Comparison of ENCODE assay signal across 13 cellular contexts in genomic region chr18:74524097-74524496, GRCh38. TPM values are rescaled to one million over a fixed set of nuclear protein-coding genes. Genes with fewer than 3 reads are reported as not detected.
A peak's percentile ranks its signal among the peaks of the same experiment; 100 is the strongest.
DNase-seq lines count a peak whose midpoint lies in the region; TF ChIP-seq lines count a peak whose summit lies in the region.
"Had no signal": no experiment of that assay in that cellular context is flagged by ENCODE, and none has a peak within 500 bp of the region (broad histone marks: within the 10 kb centered on the region; RNA-seq: fewer than 3 reads in every experiment).

No MANE protein-coding gene starts in this region.

- intact Hi-C loops in CD14-positive monocyte (cut with micrococcal nuclease) (no loop called here), adrenal gland (cut with DNase I) (no loop called here)

- peak overlapping the region; percentile 44 to 74 for H3K4me3 Mint-ChIP-seq in CD14-positive monocyte
- H3K4me3 Mint-ChIP-seq in mesothelial cell of epicardium: no peak overlapping the region
- H3K4me3 Mint-ChIP-seq: B cell, neural crest cell had no signal

- H3K27ac Mint-ChIP-seq in CD14-positive monocyte (peak overlapping the region; percentile 42 to 84 (median 82)), mesothelial cell of epicardium (peak overlapping the region; percentile 67)
- H3K27ac Mint-ChIP-seq: B cell had no signal

- DNase-seq in CD14-positive monocyte (ENCODE audit: low spot score) (no peak), NCI-H1105 (lab: John Stamatoyannopoulos, UW) (peak; percentile 55), adrenal gland (peak in 4 of 7 donors; percentile 30 to 62 (median 41)), mesothelial cell of epicardium (ENCODE audit: low spot score in 2 of 2, unreplicated experiment in 2 of 2) (no peak), iPS-NIHi11 (ENCODE audit: low spot score) (no peak), SK-N-DZ (ENCODE audit: low spot score) (no peak), WERI-Rb-1 (no peak), ecto neural progenitor cell (ENCODE audit: low spot score) (no peak)
- DNase-seq: NCI-H1436 treated with DMSO at 0.1 percent for 48 hours, T-helper 2 cell had no signal

- H3K27me3 Mint-ChIP-seq in CD14-positive monocyte (ENCODE audit: low read depth in 3 of 3) (no peaks in the 10 kb centered on the region), mesothelial cell of epicardium (ENCODE audit: low read depth) (no peaks in the 10 kb centered on the region)
- H3K27me3 Mint-ChIP-seq: B cell had no signal

- H3K4me3 ChIP-seq in adrenal gland (no peak overlapping the region), WERI-Rb-1 (ENCODE audit: low read depth, low read length) (no peak overlapping the region)
- H3K4me3 ChIP-seq: gastroesophageal sphincter had no signal

- H3K9me3 Mint-ChIP-seq in CD14-positive monocyte: no peaks in the 10 kb centered on the region
- H3K9me3 Mint-ChIP-seq in mesothelial cell of epicardium: peaks cover 34% of the 10 kb centered on the region

- H3K36me3 ChIP-seq in adrenal gland (replicated peaks in 1 of 2) (peaks cover 0 to 18% of the 10 kb centered on the region in 2 donors), WERI-Rb-1 (peaks cover 26% of the 10 kb centered on the region)

- 18 to 27% (median 20%) methylated on average over 5 of the region's 5 CpGs for WGBS in adrenal gland, 4 donors

- no peak overlapping the region for H3K27ac ChIP-seq in adrenal gland
- H3K27ac ChIP-seq in WERI-Rb-1: no peak overlapping the region
- H3K27ac ChIP-seq: gastroesophageal sphincter had no signal

- H3K27me3 ChIP-seq in adrenal gland (no peaks in the 10 kb centered on the region), WERI-Rb-1 (ENCODE audit: insufficient read depth, low read depth, severe bottlenecking) (no peaks in the 10 kb centered on the region)
- H3K27me3 ChIP-seq: gastroesophageal sphincter had no signal

- no peaks in the 10 kb centered on the region for H3K4me1 ChIP-seq in adrenal gland (replicated peaks in 1 of 2)
- H3K4me1 ChIP-seq: gastroesophageal sphincter had no signal

- TF ChIP-seq CTCF in CD14-positive monocyte (IDR thresholded peaks at IDR 0.05) (no peak), adrenal gland (IDR thresholded peaks at IDR 0.05) (no peak), mesothelial cell of epicardium (IDR thresholded peaks at IDR 0.05; ENCODE audit: unreplicated experiment) (no peak), WERI-Rb-1 (IDR thresholded peaks at IDR 0.05; ENCODE audit: low read depth, low read length) (no peak)

- no peak for TF ChIP-seq POLR2A in adrenal gland (IDR thresholded peaks at IDR 0.05)

- H3K36me3 Mint-ChIP-seq in CD14-positive monocyte: peaks cover 38 to 39% of the 10 kb centered on the region in 2 donors
- peaks cover 42% of the 10 kb centered on the region for H3K36me3 Mint-ChIP-seq in mesothelial cell of epicardium

- H3K9me3 ChIP-seq in adrenal gland (replicated peaks in 1 of 3) (no peaks in the 10 kb centered on the region), WERI-Rb-1 (ENCODE audit: severe bottlenecking) (no peaks in the 10 kb centered on the region)
- H3K9me3 ChIP-seq: gastroesophageal sphincter had no signal

- H3K4me1 Mint-ChIP-seq in CD14-positive monocyte (peaks cover 19% of the 10 kb centered on the region), mesothelial cell of epicardium (peaks cover 27% of the 10 kb centered on the region)
- H3K4me1 Mint-ChIP-seq: B cell had no signal

RNA-seq across cellular contexts. Expression of gene CNDP1, which starts 10.2 kb away (rescaled TPM):
- polyA plus RNA-seq in CD14-positive monocyte: not detected
- not detected for total RNA-seq in adrenal gland
- polyA plus RNA-seq in adrenal gland: under 1 TPM in 2 of 3 donors, not detected in 1; 0.16 to 0.27 TPM
- total RNA-seq in mesothelial cell of epicardium: 0.40 to 0.75 TPM (median 0.41 TPM) in 3 replicates
- polyA plus RNA-seq in SK-N-DZ (2014; cell fraction: cytosol; rRNA removed): 0.14 TPM in 1 of 2 replicates, not detected in the other
- 0.06 and 0.84 TPM in 2 replicates for polyA plus RNA-seq in SK-N-DZ (2014; cell fraction: nucleus; rRNA removed)

RNA-seq across cellular contexts. Expression of gene CNDP2, which starts 27.9 kb away (rescaled TPM):
- 100 to 1,000 TPM; 103 to 186 TPM for polyA plus RNA-seq in CD14-positive monocyte
- 100 to 1,000 TPM in 5 of 8 donors, 10 to 100 TPM in 3; 64.8 to 159 (median 105) TPM for total RNA-seq in adrenal gland
- 100 to 1,000 TPM in 1 of 3 donors, 10 to 100 TPM in 2; 49.7 to 105 (median 52.4) TPM for polyA plus RNA-seq in adrenal gland
- 195 to 198 TPM (median 197 TPM) in 3 replicates for total RNA-seq in mesothelial cell of epicardium
- polyA plus RNA-seq in SK-N-DZ (2014; cell fraction: cytosol; rRNA removed): 28.5 and 34.0 TPM in 2 replicates
- 18.8 and 36.7 TPM in 2 replicates for polyA plus RNA-seq in SK-N-DZ (2014; cell fraction: nucleus; rRNA removed)

Comparison
In these comparisons a context has a peak if more than half of its experiments do, and no peak if none do; other contexts are left out.
1. DNase-seq: peak in NCI-H1105 (single experiment) and adrenal gland (4 of 7); none in CD14-positive monocyte (single experiment), mesothelial cell of epicardium (0 of 2), iPS-NIHi11 (single experiment), SK-N-DZ (single experiment), WERI-Rb-1 (single experiment) and ecto neural progenitor cell (single experiment).